ENCODE assay signal across 19 cellular contexts in genomic region chr15:41805711-41806110, GRCh38. TPM values are rescaled to one million over a fixed set of nuclear protein-coding genes. Genes with fewer than 3 reads are reported as not detected.
DNase-seq lines count a peak whose midpoint lies in the region; ATAC-seq and TF ChIP-seq lines count a peak whose summit lies in the region.
"Had no signal": no experiment of that assay in that cellular context is flagged by ENCODE, and none has a peak within 500 bp of the region (broad histone marks: within the 10 kb centered on the region; RNA-seq: fewer than 3 reads in every experiment).

No MANE protein-coding gene starts in this region.

- H3K4me3 Mint-ChIP-seq in HFFc6 = no peak overlapping the region
- H3K4me3 Mint-ChIP-seq in Calu3 (ENCODE audit: low read depth, unreplicated experiment) = no peak overlapping the region
- H3K4me3 Mint-ChIP-seq: activated naive CD4-positive, alpha-beta T cell treated with anti-CD3 and anti-CD28 coated beads, Interleukin-2, amount 10 ng/mL, durations not matched to agents 7 days and 5 days; T-cell had no signal

- H3K27me3 ChIP-seq in ascending aorta (no peaks in the 10 kb centered on the region), smooth muscle cell (ENCODE audit: low read depth) (no peaks in the 10 kb centered on the region)
- H3K27me3 ChIP-seq: colonic mucosa, gastrocnemius medialis, tibial artery had no signal

- no peak overlapping the region for H2AFZ ChIP-seq in smooth muscle cell (ENCODE audit: low read depth)

- no TSS peak for BruUV-seq in Calu3 (replicated peaks; lab: Mats Ljungman, UMichigan)

- peaks cover 10% of the 10 kb centered on the region for H4K20me1 ChIP-seq in smooth muscle cell (ENCODE audit: low read depth)

- TF ChIP-seq CTCF in HFFc6 (IDR thresholded peaks at IDR 0.05) (no peak), ascending aorta (IDR thresholded peaks at IDR 0.05) (no peak), smooth muscle cell (IDR thresholded peaks at IDR 0.05; ENCODE audit: borderline replicate concordance, insufficient read depth, poor library complexity, severe bottlenecking) (no peak), Calu3 (IDR thresholded peaks at IDR 0.05; ENCODE audit: unreplicated experiment) (no peak)

- H3K4me3 ChIP-seq in ascending aorta = no peak overlapping the region
- no peak overlapping the region for H3K4me3 ChIP-seq in smooth muscle cell
- H3K4me3 ChIP-seq: colonic mucosa, gastrocnemius medialis, tibial artery had no signal

- DNase-seq in HFFc6 = no peak
- no peak for DNase-seq in ascending aorta (ENCODE audit: low spot score in 2 of 2)
- DNase-seq in islet precursor cell = peak; percentile 53
- no peak for DNase-seq in smooth muscle cell (lab: John Stamatoyannopoulos, UW; ENCODE audit: unreplicated experiment)
- no peak for DNase-seq in HK-2 (ENCODE audit: unreplicated experiment)
- DNase-seq in NCI-H526 (lab: John Stamatoyannopoulos, UW) = no peak
- no peak for DNase-seq in Calu3
- DNase-seq: activated CD4-positive, alpha-beta T cell treated with anti-CD3 and anti-CD28 coated beads, Interleukin-2, amount 50 U/mL, for 4 hours; activated naive CD4-positive, alpha-beta T cell treated with anti-CD3 and anti-CD28 coated beads, Interleukin-2, amount 10 ng/mL, durations not matched to agents 7 days and 5 days; colonic mucosa; gastrocnemius medialis; left cardiac atrium; NCI-H1092; NCI-H524; stimulated activated CD4-positive, alpha-beta T cell treated with anti-CD3 and anti-CD28 coated beads, Interleukin-12 subunit alpha, Interleukin-12 subunit beta, amount 100 ng/mL, for 4 hours; stimulated activated CD8-positive, alpha-beta memory T cell treated with anti-CD3 and anti-CD28 coated beads, Interleukin-4, amount 100 ng/mL, for 48 hours; T-cell; tibial artery had no signal

- H3K27me3 Mint-ChIP-seq in HFFc6 (ENCODE audit: insufficient read depth) = peaks cover 1% of the 10 kb centered on the region
- H3K27me3 Mint-ChIP-seq in Calu3 (ENCODE audit: unreplicated experiment) = no peaks in the 10 kb centered on the region
- H3K27me3 Mint-ChIP-seq: activated naive CD4-positive, alpha-beta T cell treated with anti-CD3 and anti-CD28 coated beads, Interleukin-2, amount 10 ng/mL, durations not matched to agents 7 days and 5 days; T-cell had no signal

- H3K4me1 ChIP-seq in ascending aorta (peaks cover 0 to 12% of the 10 kb centered on the region in 2 donors), smooth muscle cell (ENCODE audit: low read depth) (no peaks in the 10 kb centered on the region)
- H3K4me1 ChIP-seq: colonic mucosa had no signal

- H3K79me2 ChIP-seq in smooth muscle cell (ENCODE audit: low read depth) = peaks cover 6% of the 10 kb centered on the region

- peaks cover 6% of the 10 kb centered on the region; the same call in 1 of the 2 replicates for H3K36me3 Mint-ChIP-seq in HFFc6 (ENCODE audit: low read depth)
- no peaks in the 10 kb centered on the region for H3K36me3 Mint-ChIP-seq in Calu3 (ENCODE audit: insufficient read depth, unreplicated experiment)
- H3K36me3 Mint-ChIP-seq: T-cell had no signal

- WGBS in smooth muscle cell (ENCODE audit: low lambda C conversion rate) = 79% methylated on average over 3 of the region's 3 CpGs

- H3K9me3 ChIP-seq in ascending aorta (no peaks in the 10 kb centered on the region), smooth muscle cell (replicated peaks; ENCODE audit: low read depth) (no peaks in the 10 kb centered on the region)
- H3K9me3 ChIP-seq: colonic mucosa, gastrocnemius medialis, tibial artery had no signal

- H3K9ac ChIP-seq in smooth muscle cell (ENCODE audit: low read depth) = no peak overlapping the region

- H3K27ac ChIP-seq in ascending aorta (peak overlapping the region; percentile 63 to 64), smooth muscle cell (ENCODE audit: low read depth) (peak overlapping the region; percentile 72)
- H3K27ac ChIP-seq: colonic mucosa, gastrocnemius medialis had no signal

- H3K4me1 Mint-ChIP-seq in HFFc6 (ENCODE audit: low read depth) (peaks cover 54% of the 10 kb centered on the region), Calu3 (ENCODE audit: low read depth, unreplicated experiment) (no peaks in the 10 kb centered on the region)

- H3K9me3 Mint-ChIP-seq in HFFc6 (no peaks in the 10 kb centered on the region), Calu3 (ENCODE audit: low read depth, unreplicated experiment) (no peaks in the 10 kb centered on the region)
- H3K9me3 Mint-ChIP-seq: activated naive CD4-positive, alpha-beta T cell treated with anti-CD3 and anti-CD28 coated beads, Interleukin-2, amount 10 ng/mL, durations not matched to agents 7 days and 5 days; T-cell had no signal

- no peak overlapping the region for H3K4me2 ChIP-seq in smooth muscle cell

- H3K27ac Mint-ChIP-seq in HFFc6 (peak overlapping the region; percentile 34), Calu3 (ENCODE audit: unreplicated experiment) (no peak overlapping the region)
- H3K27ac Mint-ChIP-seq: activated naive CD4-positive, alpha-beta T cell treated with anti-CD3 and anti-CD28 coated beads, Interleukin-2, amount 10 ng/mL, durations not matched to agents 7 days and 5 days had no signal

- intact Hi-C loops in ascending aorta (cut with DNase I) = no loop called here
- intact Hi-C loops in Calu3 (cut with micrococcal nuclease; ENCODE audit: unreplicated experiment) = no loop called here

- no peaks in the 10 kb centered on the region for H3F3A ChIP-seq in smooth muscle cell (ENCODE audit: low read depth)

- ATAC-seq in HG03095 (IDR thresholded peaks at IDR 0.05; ENCODE audit: unreplicated experiment) = no peak
- ATAC-seq: gastrocnemius medialis had no signal

- CTCF ChIA-PET in Calu3 (lab: Charles Lee) = no interaction called here

- H3K36me3 ChIP-seq in ascending aorta (peaks cover 4 to 5% of the 10 kb centered on the region in 2 donors), smooth muscle cell (ENCODE audit: low read depth) (no peaks in the 10 kb centered on the region)
- H3K36me3 ChIP-seq: colonic mucosa had no signal

RNA-seq across cellular contexts. Expression of gene JMJD7, which starts 22.2 kb away (rescaled TPM):
- 10 to 100 TPM in 1 of 6 experiments, 1 to 10 TPM in 5; 4.9 to 11.0 (median 8.2) TPM for total RNA-seq in HFFc6 (2021; fragmentation: NEBNext Ultra II Directional; extraction: Animal tissue kit (Norgen Biotek cat#: 25700))
- total RNA-seq in ascending aorta (16.4 TPM), smooth muscle cell (5.0 TPM in 1 of 2 replicates, not detected in the other), Calu3 (2022) (9.4 and 9.7 TPM in 2 replicates)
- 3.3 and 7.8 TPM in 2 replicates for polyA plus RNA-seq in smooth muscle cell

RNA-seq across cellular contexts. Expression of gene MAPKBP1, which starts 31.4 kb away (rescaled TPM):
- 10 to 100 TPM; 15.7 to 22.4 (median 18.1) TPM for total RNA-seq in HFFc6 (2021; fragmentation: NEBNext Ultra II Directional; extraction: Animal tissue kit (Norgen Biotek cat#: 25700))
- 27.6 TPM for total RNA-seq in ascending aorta
- 9.0 and 10.7 TPM in 2 replicates for total RNA-seq in smooth muscle cell
- 6.6 and 9.3 TPM in 2 replicates for polyA plus RNA-seq in smooth muscle cell
- 9.9 and 11.3 TPM in 2 replicates for total RNA-seq in Calu3 (2022)

RNA-seq across cellular contexts. Expression of gene PLA2G4B, which starts 32.9 kb away (rescaled TPM):
- total RNA-seq in HFFc6 (2021; fragmentation: NEBNext Ultra II Directional; extraction: Animal tissue kit (Norgen Biotek cat#: 25700)) = 1 to 10 TPM; 1.6 to 3.0 (median 2.7) TPM
- total RNA-seq in ascending aorta (13.9 TPM), smooth muscle cell (0.85 and 4.2 TPM in 2 replicates), Calu3 (2022) (4.1 and 6.8 TPM in 2 replicates)
- 2.2 and 9.5 TPM in 2 replicates for polyA plus RNA-seq in smooth muscle cell
